ENCODE assay signal across 14 cellular contexts in the genomic region with DNA sequence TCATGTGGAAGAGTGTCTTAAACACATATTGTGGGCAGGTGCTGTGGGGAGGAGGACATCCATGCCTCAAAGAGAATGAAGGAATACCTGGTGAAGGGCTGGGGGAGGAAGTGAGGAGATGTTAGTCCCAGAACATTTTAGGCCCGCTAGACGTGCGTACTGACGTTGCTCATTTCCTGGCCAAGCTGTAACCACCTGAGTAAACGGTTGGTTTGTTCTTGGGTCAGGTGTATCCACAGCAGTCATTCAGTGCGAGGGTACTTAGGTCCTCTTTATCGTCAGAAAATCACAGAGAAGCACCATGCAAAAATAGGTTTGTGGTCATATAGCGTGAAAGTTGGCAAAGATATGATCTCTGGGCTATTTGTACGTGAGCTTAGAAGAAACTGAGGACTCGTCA. TPM values are rescaled to one million over a fixed set of nuclear protein-coding genes. Genes with fewer than 3 reads are reported as not detected.
DNase-seq lines count a peak whose midpoint lies in the region; ATAC-seq and TF ChIP-seq lines count a peak whose summit lies in the region.
"Had no signal": no experiment of that assay in that cellular context is flagged by ENCODE, and none has a peak within 500 bp of the region (broad histone marks: within the 10 kb centered on the region; RNA-seq: fewer than 3 reads in every experiment).

No MANE protein-coding gene starts in this region.

- intact Hi-C loops in sciatic nerve (cut with DNase I), result no loop called here

- peaks cover 0 to 39% of the 10 kb centered on the region in 2 donors for H3K36me3 Mint-ChIP-seq in activated naive CD4-positive, alpha-beta T cell treated with anti-CD3 and anti-CD28 coated beads, Interleukin-2, amount 50 U/mL, for 72 hours
- H3K36me3 Mint-ChIP-seq in activated naive CD4-positive, alpha-beta T cell treated with anti-CD3 and anti-CD28 coated beads, Interleukin-2, amount 10 ng/mL, durations not matched to agents 7 days and 5 days, result peaks cover 65% of the 10 kb centered on the region
- H3K36me3 Mint-ChIP-seq in type B pancreatic cell, result peaks cover 33% of the 10 kb centered on the region

- no peaks in the 10 kb centered on the region for H3K27me3 Mint-ChIP-seq in activated naive CD4-positive, alpha-beta T cell treated with anti-CD3 and anti-CD28 coated beads, Interleukin-2, amount 10 ng/mL, durations not matched to agents 7 days and 5 days
- no peaks in the 10 kb centered on the region for H3K27me3 Mint-ChIP-seq in type B pancreatic cell

- no peaks in the 10 kb centered on the region for H3K9me3 Mint-ChIP-seq in activated naive CD4-positive, alpha-beta T cell treated with anti-CD3 and anti-CD28 coated beads, Interleukin-2, amount 50 U/mL, for 72 hours
- peaks cover 4% of the 10 kb centered on the region for H3K9me3 Mint-ChIP-seq in activated naive CD4-positive, alpha-beta T cell treated with anti-CD3 and anti-CD28 coated beads, Interleukin-2, amount 10 ng/mL, durations not matched to agents 7 days and 5 days
- H3K9me3 Mint-ChIP-seq in type B pancreatic cell, result no peaks in the 10 kb centered on the region

- peaks cover 71% of the 10 kb centered on the region for H4K20me1 ChIP-seq in hepatocyte (ENCODE audit: insufficient read depth, poor library complexity, severe bottlenecking)

- H3K27ac ChIP-seq in Peyer's patch, result peak overlapping the region in 3 of 4 donors; percentile 8 to 48 (median 26)
- peak overlapping the region; percentile 69 for H3K27ac ChIP-seq in hepatocyte
- H3K27ac ChIP-seq: vagina had no signal

- H3K27me3 ChIP-seq in Peyer's patch (no peaks in the 10 kb centered on the region), hepatocyte (no peaks in the 10 kb centered on the region)
- H3K27me3 ChIP-seq: vagina had no signal

- H3K4me3 ChIP-seq in Peyer's patch, result no peak overlapping the region
- H3K4me3 ChIP-seq in hepatocyte, result no peak overlapping the region
- H3K4me3 ChIP-seq: vagina had no signal

- peaks cover 96% of the 10 kb centered on the region for H3K79me2 ChIP-seq in hepatocyte

- H3K36me3 ChIP-seq in Peyer's patch (peaks cover 0 to 10% (median 0%) of the 10 kb centered on the region in 3 donors), hepatocyte (replicated peaks; ENCODE audit: insufficient read depth, low read depth) (no peaks in the 10 kb centered on the region)
- H3K36me3 ChIP-seq: vagina had no signal

- H3K4me1 ChIP-seq in Peyer's patch, result peaks cover 0 to 24% (median 6%) of the 10 kb centered on the region in 4 donors
- H3K4me1 ChIP-seq in hepatocyte (ENCODE audit: insufficient read depth), result peaks cover 18% of the 10 kb centered on the region

- CTCF ChIA-PET in activated naive CD4-positive, alpha-beta T cell treated with anti-CD3 and anti-CD28 coated beads, Interleukin-2, amount 10 ng/mL, durations not matched to agents 7 days and 5 days (lab: Charles Lee), result interaction anchor here (1.2 kb wide), 1 partner anchor 9 kb away, joined by 5 read pairs; no protein-coding TSS in a partner anchor

- H3K27ac Mint-ChIP-seq in activated naive CD4-positive, alpha-beta T cell treated with anti-CD3 and anti-CD28 coated beads, Interleukin-2, amount 50 U/mL, for 72 hours, result peak overlapping the region; percentile 2 to 57
- no peak overlapping the region for H3K27ac Mint-ChIP-seq in activated naive CD4-positive, alpha-beta T cell treated with anti-CD3 and anti-CD28 coated beads, Interleukin-2, amount 10 ng/mL, durations not matched to agents 7 days and 5 days
- peak overlapping the region; percentile 33 for H3K27ac Mint-ChIP-seq in type B pancreatic cell

- no peak for DNase-seq in activated naive CD4-positive, alpha-beta T cell treated with anti-CD3 and anti-CD28 coated beads, Interleukin-2, amount 50 U/mL, for 72 hours (ENCODE audit: low spot score in 2 of 2)
- DNase-seq in activated naive CD4-positive, alpha-beta T cell treated with anti-CD3 and anti-CD28 coated beads, Interleukin-2, amount 10 ng/mL, durations not matched to agents 7 days and 5 days, result no peak
- peak in 1 of 3 donors; percentile 63 for DNase-seq in Peyer's patch
- no peak for DNase-seq in hepatocyte (ENCODE audit: low spot score)
- no peak for DNase-seq in type B pancreatic cell (ENCODE audit: extremely low spot score, unreplicated experiment)
- no peak for DNase-seq in sciatic nerve (ENCODE audit: low spot score)
- DNase-seq in kidney tubule cell (ENCODE audit: low spot score), result no peak
- DNase-seq: activated CD4-positive, alpha-beta T cell treated with anti-CD3 and anti-CD28 coated beads for 48 hours; dermis blood vessel endothelial cell; EL; NCI-H1436 treated with DMSO at 0.1 percent for 48 hours; stimulated activated CD4-positive, alpha-beta T cell treated with anti-CD3 and anti-CD28 coated beads, Interleukin-12 subunit alpha, Interleukin-12 subunit beta, amount 100 ng/mL, for 4 hours had no signal

- no peak overlapping the region for H2AFZ ChIP-seq in hepatocyte

- H3K4me3 Mint-ChIP-seq in activated naive CD4-positive, alpha-beta T cell treated with anti-CD3 and anti-CD28 coated beads, Interleukin-2, amount 10 ng/mL, durations not matched to agents 7 days and 5 days, result no peak overlapping the region
- H3K4me3 Mint-ChIP-seq in type B pancreatic cell, result no peak overlapping the region

- no peak for TF ChIP-seq CTCF in Peyer's patch (IDR thresholded peaks at IDR 0.05)
- no peak for TF ChIP-seq CTCF in hepatocyte (IDR thresholded peaks at IDR 0.05; ENCODE audit: poor library complexity)
- TF ChIP-seq CTCF in type B pancreatic cell (conservative IDR thresholded peaks at IDR 0.05), result no peak

- WGBS in hepatocyte (ENCODE audit: low lambda C conversion rate, missing lambda C conversion rate), result 81% methylated on average over 10 of the region's 10 CpGs

- H3K4me2 ChIP-seq in hepatocyte, result peak overlapping the region; percentile 60

- ATAC-seq in activated naive CD4-positive, alpha-beta T cell treated with anti-CD3 and anti-CD28 coated beads, Interleukin-2, amount 50 U/mL, for 72 hours, result peak in 1 of 2 donors; percentile 77
- ATAC-seq in GM21447 (IDR thresholded peaks at IDR 0.05; ENCODE audit: unreplicated experiment) (no peak), sciatic nerve (no peak)

- no peaks in the 10 kb centered on the region for H3K9me3 ChIP-seq in Peyer's patch
- H3K9me3 ChIP-seq in hepatocyte (ENCODE audit: low read depth), result no peaks in the 10 kb centered on the region
- H3K9me3 ChIP-seq: vagina had no signal

- no peak for TF ChIP-seq POLR2A in Peyer's patch (IDR thresholded peaks at IDR 0.05)

- peaks cover 36% of the 10 kb centered on the region for H3K4me1 Mint-ChIP-seq in activated naive CD4-positive, alpha-beta T cell treated with anti-CD3 and anti-CD28 coated beads, Interleukin-2, amount 10 ng/mL, durations not matched to agents 7 days and 5 days
- peaks cover 19% of the 10 kb centered on the region for H3K4me1 Mint-ChIP-seq in type B pancreatic cell (ENCODE audit: unreplicated experiment)

- H3K9me2 ChIP-seq in hepatocyte (replicated peaks; ENCODE audit: insufficient read depth), result no peaks in the 10 kb centered on the region

RNA-seq across cellular contexts. Expression of gene ARHGEF7, which starts 51.8 kb away (rescaled TPM):
- total RNA-seq in activated naive CD4-positive, alpha-beta T cell treated with anti-CD3 and anti-CD28 coated beads, Interleukin-2, amount 50 U/mL, for 72 hours, result 10 to 100 TPM; 69.5 to 82.5 TPM
- total RNA-seq in Peyer's patch, result 100 to 1,000 TPM in 2 of 4 donors, 10 to 100 TPM in 2; 58.1 to 117 (median 95.5) TPM
- 46.8 and 49.5 TPM in 2 replicates for total RNA-seq in hepatocyte
- polyA plus RNA-seq in hepatocyte, result 30.1 and 35.4 TPM in 2 replicates
- total RNA-seq in type B pancreatic cell (ENCODE audit: low replicate concordance), result 103 and 109 TPM in 2 replicates
- 146 TPM for total RNA-seq in sciatic nerve
